ENCODE assay signal across 25 cellular contexts in the genomic region with DNA sequence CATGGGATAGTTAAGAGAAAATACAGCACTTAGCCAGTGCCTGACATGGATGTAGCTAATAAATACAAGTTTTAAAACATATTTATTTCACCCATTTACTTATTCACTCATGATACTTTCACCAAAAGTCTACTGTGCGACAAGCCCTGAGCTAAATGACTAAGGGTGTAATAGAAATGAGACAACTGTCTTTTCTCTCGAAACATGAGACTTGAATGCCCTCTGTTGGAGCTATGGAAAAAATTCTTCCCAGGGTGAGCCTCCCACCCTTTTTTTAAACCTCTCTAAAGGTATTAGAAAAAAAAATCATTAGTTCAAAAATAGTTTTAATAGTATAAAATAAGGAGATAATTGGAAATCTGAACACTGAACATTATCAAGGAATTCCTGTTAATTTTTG. TPM values are rescaled to one million over a fixed set of nuclear protein-coding genes. Genes with fewer than 3 reads are reported as not detected.
A peak's percentile ranks its signal among the peaks of the same experiment; 100 is the strongest.
DNase-seq lines count a peak whose midpoint lies in the region; ATAC-seq and TF ChIP-seq lines count a peak whose summit lies in the region.
"Had no signal": no experiment of that assay in that cellular context is flagged by ENCODE, and none has a peak within 500 bp of the region (broad histone marks: within the 10 kb centered on the region; RNA-seq: fewer than 3 reads in every experiment).

No MANE protein-coding gene starts in this region.

- H3F3A ChIP-seq in GM23338 (replicated peaks; ENCODE audit: low read depth) = no peaks in the 10 kb centered on the region
- no peaks in the 10 kb centered on the region for H3F3A ChIP-seq in PC-9 (ENCODE audit: insufficient read depth, low read depth)

- H3K79me2 ChIP-seq in GM23338 (replicated peaks; ENCODE audit: insufficient read depth) (no peaks in the 10 kb centered on the region), PC-9 (ENCODE audit: low read depth) (no peaks in the 10 kb centered on the region)

- TF ChIP-seq CTCF in BE2C (IDR thresholded peaks at IDR 0.05; ENCODE audit: low read depth, low read length) (peak; percentile 40), GM23338 (conservative IDR thresholded peaks at IDR 0.05; ENCODE audit: low read depth in 2 of 2) (peak; percentile 32 to 48), PC-9 (conservative IDR thresholded peaks at IDR 0.05) (0 out of 2 replicates have a peak, but pooled peaks have one; percentile 20), epithelial cell of proximal tubule (conservative IDR thresholded peaks at IDR 0.05; ENCODE audit: low read depth, low read length) (peak; percentile 31), uterus (IDR thresholded peaks at IDR 0.05) (no peak)

- H3K9me3 ChIP-seq in BE2C = no peaks in the 10 kb centered on the region
- no peaks in the 10 kb centered on the region for H3K9me3 ChIP-seq in PC-9 (ENCODE audit: insufficient read depth, low read depth)
- H3K9me3 ChIP-seq in uterus = no peaks in the 10 kb centered on the region
- H3K9me3 ChIP-seq: heart right ventricle, MG63, testis had no signal

- no peak overlapping the region for H2AFZ ChIP-seq in GM23338
- H2AFZ ChIP-seq in PC-9 = no peak overlapping the region

- CTCF ChIA-PET in PC-9 (lab: Charles Lee) = interaction anchor here (0.7 kb wide), 1 partner anchor 1590 kb away, joined by 3 read pairs; no protein-coding TSS in a partner anchor

- H3K4me3 ChIP-seq in BE2C (ENCODE audit: low read depth, low read length) (no peak overlapping the region), GM23338 (no peak overlapping the region), PC-9 (no peak overlapping the region), epithelial cell of proximal tubule (ENCODE audit: low read depth, low read length) (no peak overlapping the region), uterus (no peak overlapping the region)
- H3K4me3 ChIP-seq: heart right ventricle, MG63, testis had no signal

- POLR2A ChIA-PET in PC-9 (lab: Charles Lee; ENCODE audit: unreplicated experiment) = no interaction called here

- no peak for DNase-seq in BE2C
- DNase-seq in GM23338 (ENCODE audit: low spot score) = no peak
- DNase-seq in PC-9 = no peak
- DNase-seq in epithelial cell of proximal tubule (ENCODE audit: low read depth) = no peak
- no peak for DNase-seq in T-helper 2 cell treated with Interferon-gamma antibody and Interleukin-4, amounts not matched to agents 5 μg/mL and 100 μg/mL, for 36 hours (ENCODE audit: low spot score)
- no peak for DNase-seq in uterus
- DNase-seq: activated CD4-positive, alpha-beta T cell treated with anti-CD3 and anti-CD28 coated beads, Interleukin-2, amount 50 U/mL, for 1 hour; aorta; CD4-positive, CD25-positive, alpha-beta regulatory T cell; heart right ventricle; left colon; MG63; naive thymus-derived CD8-positive, alpha-beta T cell; NCI-H2081 treated with DMSO at 0.1 percent for 48 hours; NCI-H510A treated with DMSO at 0.1 percent for 48 hours; stimulated activated naive CD4-positive, alpha-beta T cell treated with Interleukin-2 at 50 U/mL for 16 hours; testis had no signal

- no peak overlapping the region for H3K27ac Mint-ChIP-seq in GM23338
- H3K27ac Mint-ChIP-seq in T-helper 2 cell treated with Interferon-gamma antibody and Interleukin-4, amounts not matched to agents 5 μg/mL and 100 μg/mL, for 36 hours = no peak overlapping the region
- H3K27ac Mint-ChIP-seq: activated naive CD4-positive, alpha-beta T cell treated with anti-CD3 and anti-CD28 coated beads, Interleukin-2, amount 50 U/mL, for 72 hours; activated T-helper 17 cell treated with anti-CD3 and anti-CD28 coated beads, Interleukin-2, amount 50 U/mL, for 72 hours; CD4-positive, CD25-positive, alpha-beta regulatory T cell; naive thymus-derived CD8-positive, alpha-beta T cell had no signal

- H3K9me3 Mint-ChIP-seq in GM23338 = 0 out of 3 replicates have a peak, but pooled peaks cover 3% of the 10 kb centered on the region
- H3K9me3 Mint-ChIP-seq in T-helper 2 cell treated with Interferon-gamma antibody and Interleukin-4, amounts not matched to agents 5 μg/mL and 100 μg/mL, for 36 hours = no peaks in the 10 kb centered on the region
- H3K9me3 Mint-ChIP-seq: activated naive CD4-positive, alpha-beta T cell treated with anti-CD3 and anti-CD28 coated beads, Interleukin-2, amount 50 U/mL, for 72 hours; activated T-helper 17 cell treated with anti-CD3 and anti-CD28 coated beads, Interleukin-2, amount 50 U/mL, for 72 hours; central memory CD8-positive, alpha-beta T cell; IgD-negative memory B cell; naive thymus-derived CD8-positive, alpha-beta T cell had no signal

- BruUV-seq in PC-9 (replicated peaks; lab: Mats Ljungman, UMichigan) = no TSS peak

- H3K27ac ChIP-seq in GM23338 (ENCODE audit: low read depth) (no peak overlapping the region), PC-9 (no peak overlapping the region), uterus (no peak overlapping the region)
- H3K27ac ChIP-seq: epithelial cell of prostate, heart right ventricle, RWPE1, testis had no signal

- H3K36me3 ChIP-seq in BE2C (no peaks in the 10 kb centered on the region), GM23338 (ENCODE audit: insufficient read depth) (no peaks in the 10 kb centered on the region), PC-9 (ENCODE audit: low read depth) (no peaks in the 10 kb centered on the region), uterus (no peaks in the 10 kb centered on the region)
- H3K36me3 ChIP-seq: MG63 had no signal

- no peak overlapping the region for H3K4me3 Mint-ChIP-seq in GM23338
- H3K4me3 Mint-ChIP-seq in T-helper 2 cell treated with Interferon-gamma antibody and Interleukin-4, amounts not matched to agents 5 μg/mL and 100 μg/mL, for 36 hours = no peak overlapping the region
- H3K4me3 Mint-ChIP-seq: activated T-helper 17 cell treated with anti-CD3 and anti-CD28 coated beads, Interleukin-2, amount 50 U/mL, for 72 hours; CD4-positive, CD25-positive, alpha-beta regulatory T cell; central memory CD8-positive, alpha-beta T cell; IgD-negative memory B cell; naive thymus-derived CD8-positive, alpha-beta T cell had no signal

- H4K20me1 ChIP-seq in GM23338 (replicated peaks; ENCODE audit: insufficient read depth) (no peaks in the 10 kb centered on the region), PC-9 (ENCODE audit: insufficient read depth) (no peaks in the 10 kb centered on the region)

- no peak for TF ChIP-seq POLR2A in uterus (IDR thresholded peaks at IDR 0.05)

- no peaks in the 10 kb centered on the region for H3K27me3 ChIP-seq in BE2C
- H3K27me3 ChIP-seq in GM23338 (ENCODE audit: insufficient read depth) = no peaks in the 10 kb centered on the region
- no peaks in the 10 kb centered on the region for H3K27me3 ChIP-seq in PC-9 (ENCODE audit: insufficient read depth, low read depth)
- H3K27me3 ChIP-seq in uterus = no peaks in the 10 kb centered on the region
- H3K27me3 ChIP-seq: heart right ventricle, MG63, testis had no signal

- H3K36me3 Mint-ChIP-seq in GM23338 (ENCODE audit: low read depth) = peaks cover 3% of the 10 kb centered on the region; the same call in 1 of the 3 replicates
- H3K36me3 Mint-ChIP-seq in T-helper 2 cell treated with Interferon-gamma antibody and Interleukin-4, amounts not matched to agents 5 μg/mL and 100 μg/mL, for 36 hours (ENCODE audit: low read depth) = no peaks in the 10 kb centered on the region

- no peaks in the 10 kb centered on the region for H3K27me3 Mint-ChIP-seq in GM23338 (ENCODE audit: insufficient read depth, low read depth, poor library complexity)
- H3K27me3 Mint-ChIP-seq in T-helper 2 cell treated with Interferon-gamma antibody and Interleukin-4, amounts not matched to agents 5 μg/mL and 100 μg/mL, for 36 hours (ENCODE audit: low read depth) = no peaks in the 10 kb centered on the region
- H3K27me3 Mint-ChIP-seq: activated T-helper 17 cell treated with anti-CD3 and anti-CD28 coated beads, Interleukin-2, amount 50 U/mL, for 72 hours; central memory CD8-positive, alpha-beta T cell; IgD-negative memory B cell had no signal

- peaks cover 12% of the 10 kb centered on the region for H3K4me1 Mint-ChIP-seq in GM23338
- no peaks in the 10 kb centered on the region for H3K4me1 Mint-ChIP-seq in T-helper 2 cell treated with Interferon-gamma antibody and Interleukin-4, amounts not matched to agents 5 μg/mL and 100 μg/mL, for 36 hours (ENCODE audit: low read depth)
- H3K4me1 Mint-ChIP-seq: activated T-helper 17 cell treated with anti-CD3 and anti-CD28 coated beads, Interleukin-2, amount 50 U/mL, for 72 hours; central memory CD8-positive, alpha-beta T cell; IgD-negative memory B cell had no signal

- peaks cover 8% of the 10 kb centered on the region for H3K4me1 ChIP-seq in BE2C
- H3K4me1 ChIP-seq in GM23338 (ENCODE audit: insufficient read depth) = peaks cover 9% of the 10 kb centered on the region; the same call in 1 of the 2 replicates
- no peaks in the 10 kb centered on the region for H3K4me1 ChIP-seq in PC-9 (replicated peaks; ENCODE audit: insufficient read depth)
- H3K4me1 ChIP-seq in uterus = no peaks in the 10 kb centered on the region
- H3K4me1 ChIP-seq: heart right ventricle, testis had no signal

- no peaks in the 10 kb centered on the region for H3K9me2 ChIP-seq in GM23338 (ENCODE audit: insufficient read depth)
- no peaks in the 10 kb centered on the region for H3K9me2 ChIP-seq in PC-9 (ENCODE audit: insufficient read depth)

- H3K4me2 ChIP-seq in GM23338 (no peak overlapping the region), PC-9 (no peak overlapping the region)

- intact Hi-C loops in PC-9 (cut with micrococcal nuclease; ENCODE audit: unreplicated experiment) (no loop called here), uterus (cut with DNase I; ENCODE audit: low total_unique reads) (no loop called here)

- no peak for ATAC-seq in GM23338
- ATAC-seq in HG03159 (IDR thresholded peaks at IDR 0.05; ENCODE audit: unreplicated experiment) = no peak
- ATAC-seq: activated naive CD4-positive, alpha-beta T cell treated with anti-CD3 and anti-CD28 coated beads, Interleukin-2, amount 50 U/mL, for 72 hours; activated T-helper 17 cell treated with anti-CD3 and anti-CD28 coated beads, Interleukin-2, amount 50 U/mL, for 72 hours; heart right ventricle; left colon; naive thymus-derived CD8-positive, alpha-beta T cell had no signal

RNA-seq across cellular contexts. Expression of a gene that starts 24.3 kb away (rescaled TPM):
- 665 TPM for polyA plus RNA-seq in BE2C (2012; ENCODE audit: insufficient read depth, insufficient read length, low read depth)
- 510 and 596 TPM in 2 replicates for total RNA-seq in GM23338 (2014; rRNA removed; shearing (Covaris generic))
- 1,727 and 1,748 TPM in 2 replicates for polyA plus RNA-seq in GM23338 (2016; fragmentation: Nextera tagmentation; extraction: Ambion mirVana)
- total RNA-seq in PC-9 (2021) (1,756 and 2,201 TPM in 2 replicates), epithelial cell of proximal tubule (463 and 670 TPM in 2 replicates), uterus (1,000 to 10,000 TPM in 1 of 4 donors, 100 to 1,000 TPM in 3; 246 to 2,060 (median 607) TPM)

RNA-seq across cellular contexts. Expression of a gene that starts 44.1 kb away (rescaled TPM):
- polyA plus RNA-seq in BE2C (2012; ENCODE audit: insufficient read depth, insufficient read length, low read depth) = 0.77 TPM
- total RNA-seq in GM23338 (2014; rRNA removed; shearing (Covaris generic)) = 7.4 and 10.5 TPM in 2 replicates
- polyA plus RNA-seq in GM23338 (2016; fragmentation: Nextera tagmentation; extraction: Ambion mirVana) = 1.3 and 1.4 TPM in 2 replicates
- total RNA-seq in PC-9 (2021) = 5.1 and 6.9 TPM in 2 replicates
- 4.9 and 5.3 TPM in 2 replicates for total RNA-seq in epithelial cell of proximal tubule
- total RNA-seq in uterus = 10 to 100 TPM in 1 of 4 donors, 1 to 10 TPM in 2, under 1 TPM in 1; 0.59 to 11.9 (median 6.1) TPM

RNA-seq across cellular contexts. Expression of a gene that starts 45.8 kb away (rescaled TPM):
- 0.49 TPM for polyA plus RNA-seq in BE2C (2012; ENCODE audit: insufficient read depth, insufficient read length, low read depth)
- 0.63 and 0.74 TPM in 2 replicates for total RNA-seq in GM23338 (2014; rRNA removed; shearing (Covaris generic))
- 0.19 and 0.32 TPM in 2 replicates for polyA plus RNA-seq in GM23338 (2016; fragmentation: Nextera tagmentation; extraction: Ambion mirVana)
- total RNA-seq in PC-9 (2021) (not detected in 2 replicates), epithelial cell of proximal tubule (0.43 and 0.46 TPM in 2 replicates), uterus (1 to 10 TPM in 2 of 4 donors, under 1 TPM in 2; 0.88 to 4.9 (median 2.1) TPM)
- total RNA-seq: activated naive CD4-positive, alpha-beta T cell treated with anti-CD3 and anti-CD28 coated beads, Interleukin-2, amount 50 U/mL, for 72 hours; activated T-helper 17 cell treated with anti-CD3 and anti-CD28 coated beads, Interleukin-2, amount 50 U/mL, for 72 hours; CD4-positive, CD25-positive, alpha-beta regulatory T cell; G401; naive thymus-derived CD8-positive, alpha-beta T cell had no signal
- polyA plus RNA-seq: CD4-positive, CD25-positive, alpha-beta regulatory T cell; naive thymus-derived CD8-positive, alpha-beta T cell had no signal

Comparison
In these comparisons a context has a peak if more than half of its experiments do, and no peak if none do; other contexts are left out.
1. CTCF ChIP-seq: peak in BE2C (single experiment), GM23338 (2 of 2), PC-9 (single experiment) and epithelial cell of proximal tubule (single experiment); none in uterus (0 of 4).